25 cellular contexts compared by ENCODE assay signal in the genomic region with DNA sequence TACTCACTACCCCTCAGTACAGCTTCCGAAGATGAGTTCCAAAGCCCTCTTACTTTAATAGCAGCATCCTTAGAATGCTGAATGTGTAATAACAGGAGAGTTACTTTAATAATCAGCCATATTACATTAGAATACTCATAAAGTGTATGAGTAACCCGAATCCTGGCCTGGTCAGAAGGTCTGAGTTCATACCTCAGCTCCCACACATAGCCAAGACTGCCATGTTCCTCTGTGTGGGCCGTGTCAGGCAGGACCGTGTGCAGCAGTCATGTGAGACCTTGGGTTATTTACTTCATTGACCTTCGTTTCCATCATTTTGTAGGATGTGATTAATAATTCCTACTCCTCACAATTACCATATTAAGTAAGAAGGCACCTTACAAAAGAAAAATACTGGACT.
"Had no signal": no experiment of that assay in that cellular context is flagged by ENCODE, and none has a peak within 500 bp of the region (broad histone marks: within the 10 kb centered on the region; RNA-seq: fewer than 3 reads in every experiment).

No MANE protein-coding gene starts in this region.

- H3K27me3 Mint-ChIP-seq: activated CD4-positive, alpha-beta T cell treated with anti-CD3 and anti-CD28 coated beads for 36 hours; activated naive CD8-positive, alpha-beta T cell; naive B cell had no signal

- H3K4me1 ChIP-seq: parathyroid adenoma had no signal

- H3K4me3 Mint-ChIP-seq: activated CD4-positive, alpha-beta T cell treated with anti-CD3 and anti-CD28 coated beads for 36 hours; activated naive CD8-positive, alpha-beta T cell; mesothelial cell of epicardium; naive B cell had no signal

- H3K9me3 Mint-ChIP-seq: mesothelial cell of epicardium, naive B cell had no signal

- H3K4me3 ChIP-seq: adrenal gland, psoas muscle, right atrium auricular region, thoracic aorta, upper lobe of left lung had no signal

- H3K27ac Mint-ChIP-seq: activated CD4-positive, alpha-beta T cell treated with anti-CD3 and anti-CD28 coated beads for 36 hours; activated naive CD8-positive, alpha-beta T cell; mesothelial cell of epicardium had no signal

- DNase-seq: activated CD4-positive, alpha-beta T cell treated with anti-CD3 and anti-CD28 coated beads for 36 hours; activated CD4-positive, alpha-beta T cell treated with anti-CD3 and anti-CD28 coated beads, Interleukin-2, amount 50 U/mL, for 48 hours; activated CD4-positive, CD25-positive, alpha-beta regulatory T cell; activated CD8-positive, alpha-beta memory T cell treated with anti-CD3 and anti-CD28 coated beads for 24 hours; activated effector memory CD4-positive, alpha-beta T cell treated with Interleukin-2 at 50 U/mL for 16 hours; activated naive CD4-positive, alpha-beta T cell treated with Interleukin-2 at 50 U/mL for 16 hours; brain microvascular endothelial cell; caudate nucleus; cortex of kidney; foreskin melanocyte; islet precursor cell; left cardiac atrium; mammary epithelial cell; naive B cell; psoas muscle; stimulated activated CD4-positive, alpha-beta T cell treated with anti-CD3 and anti-CD28 coated beads, Interleukin-15, amount 100 ng/mL, for 24 hours; stimulated activated CD4-positive, alpha-beta T cell treated with anti-CD3 and anti-CD28 coated beads, Interleukin-2, amount 100 ng/mL, for 24 hours; stimulated activated naive CD4-positive, alpha-beta T cell; upper lobe of left lung had no signal

- H3K9ac ChIP-seq: parathyroid adenoma had no signal

- H3K27ac ChIP-seq: brain microvascular endothelial cell, parathyroid adenoma, psoas muscle had no signal

- H3K36me3 ChIP-seq: adrenal gland, brain microvascular endothelial cell, right atrium auricular region, thoracic aorta, upper lobe of left lung had no signal

- H3K9me3 ChIP-seq: adrenal gland, psoas muscle, right atrium auricular region, thoracic aorta, upper lobe of left lung had no signal

- H3K4me1 Mint-ChIP-seq: activated CD4-positive, alpha-beta T cell treated with anti-CD3 and anti-CD28 coated beads for 36 hours had no signal

- H3K27me3 ChIP-seq: adrenal gland, brain microvascular endothelial cell, right atrium auricular region, upper lobe of left lung had no signal
